In genomic region chr1:38623529-38623928, GRCh38 we compare ENCODE assay signal across 7 cellular contexts.
"Had no signal": no experiment of that assay in that cellular context is flagged by ENCODE, and none has a peak within 500 bp of the region (broad histone marks: within the 10 kb centered on the region; RNA-seq: fewer than 3 reads in every experiment).

No MANE protein-coding gene starts in this region.

- DNase-seq: GOT3, H9, HCEC 1CT, KBM-7 had no signal

- FAIRE-seq: H54, HepG2 had no signal

- H3K27ac ChIP-seq: HL-60 had no signal
